In the genomic region with DNA sequence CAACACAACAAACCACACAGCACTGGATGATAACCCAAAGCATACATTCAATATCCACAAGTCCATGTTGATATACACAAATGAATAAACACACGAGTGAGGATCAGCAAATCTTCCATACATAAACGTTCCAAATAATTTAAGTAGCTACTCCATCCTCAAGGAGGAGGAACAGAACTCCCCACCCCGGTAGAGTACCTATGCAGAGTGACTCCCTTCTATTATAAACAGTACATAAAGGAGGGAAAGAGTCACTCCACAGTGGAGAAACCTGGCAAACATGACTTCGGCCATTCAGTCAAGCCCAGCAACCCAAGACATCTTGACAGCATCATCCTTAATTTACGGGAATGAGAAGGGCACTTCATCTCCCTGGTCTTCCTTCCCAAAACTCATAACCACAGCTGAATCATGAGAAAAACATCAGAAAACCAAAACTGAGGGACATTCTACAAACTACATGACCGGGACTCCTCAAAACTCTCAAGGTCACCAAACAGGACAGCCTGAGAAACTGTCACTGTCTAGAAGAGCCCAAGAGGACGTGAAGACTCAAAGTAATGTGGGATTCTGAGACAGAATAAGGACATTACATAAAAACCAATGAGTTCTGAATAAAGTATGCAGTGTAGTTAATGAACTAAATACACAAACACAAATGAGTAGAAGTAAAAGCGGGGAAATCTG, we compare ENCODE assay signal across 14 cellular contexts. TPM values are rescaled to one million over a fixed set of nuclear protein-coding genes. Genes with fewer than 3 reads are reported as not detected.
DNase-seq lines count a peak whose midpoint lies in the region; ATAC-seq and TF ChIP-seq lines count a peak whose summit lies in the region.
"Had no signal": no experiment of that assay in that cellular context is flagged by ENCODE, and none has a peak within 500 bp of the region (broad histone marks: within the 10 kb centered on the region; RNA-seq: fewer than 3 reads in every experiment).

No MANE protein-coding gene starts in this region.

- peaks cover 61% of the 10 kb centered on the region for H3K36me3 Mint-ChIP-seq in activated CD8-positive, alpha-beta T cell treated with anti-CD3 and anti-CD28 coated beads for 36 hours (ENCODE audit: low read depth)
- H3K36me3 Mint-ChIP-seq in activated CD8-positive, alpha-beta T cell treated with anti-CD3 and anti-CD28 coated beads, Interleukin-2, amount 10 ng/mL, durations not matched to agents 7 days and 5 days (ENCODE audit: low read depth), result peaks cover 43% of the 10 kb centered on the region
- peaks cover 20% of the 10 kb centered on the region for H3K36me3 Mint-ChIP-seq in stimulated activated memory B cell treated with anti-CD40 and anti-IgM and Interleukin-4, amounts not matched to agents 10 μg/mL and 1 μg/mL and 100 μg/mL, for 72 hours

- ATAC-seq in activated CD8-positive, alpha-beta T cell treated with anti-CD3 and anti-CD28 coated beads for 36 hours, result no peak
- no peak for ATAC-seq in activated CD8-positive, alpha-beta T cell treated with anti-CD3 and anti-CD28 coated beads, Interleukin-2, amount 10 ng/mL, durations not matched to agents 7 days and 5 days
- ATAC-seq in stimulated activated memory B cell treated with anti-CD40 and anti-IgM and Interleukin-4, amounts not matched to agents 10 μg/mL and 1 μg/mL and 100 μg/mL, for 72 hours, result no peak
- ATAC-seq in Right ventricle myocardium superior (ENCODE audit: poor library complexity), result no peak
- ATAC-seq: heart left ventricle, right cardiac atrium had no signal

- H3K27me3 ChIP-seq in SU-DHL-6 (ENCODE audit: low read length) (no peaks in the 10 kb centered on the region), esophagus squamous epithelium (no peaks in the 10 kb centered on the region), SJCRH30 (no peaks in the 10 kb centered on the region)
- H3K27me3 ChIP-seq: heart left ventricle had no signal

- DNase-seq in activated CD8-positive, alpha-beta T cell treated with anti-CD3 and anti-CD28 coated beads for 36 hours, result no peak
- no peak for DNase-seq in activated CD8-positive, alpha-beta T cell treated with anti-CD3 and anti-CD28 coated beads, Interleukin-2, amount 10 ng/mL, durations not matched to agents 7 days and 5 days
- no peak for DNase-seq in esophagus squamous epithelium (lab: John Stamatoyannopoulos, UW)
- no peak for DNase-seq in SJCRH30
- DNase-seq in Right ventricle myocardium superior, result no peak
- no peak for DNase-seq in RWPE1 (ENCODE audit: low spot score)
- DNase-seq: activated effector memory CD4-positive, alpha-beta T cell treated with Interleukin-2 at 50 U/mL for 16 hours; dermis blood vessel endothelial cell; heart left ventricle; NCI-H2107 had no signal

- TF ChIP-seq CTCF in activated CD8-positive, alpha-beta T cell treated with anti-CD3 and anti-CD28 coated beads for 36 hours (IDR thresholded peaks at IDR 0.05), result no peak
- TF ChIP-seq CTCF in SU-DHL-6 (IDR thresholded peaks at IDR 0.05; ENCODE audit: insufficient read depth, low read length, poor library complexity, severe bottlenecking) (no peak), esophagus squamous epithelium (IDR thresholded peaks at IDR 0.05) (no peak), RWPE1 (conservative IDR thresholded peaks at IDR 0.05; ENCODE audit: low read depth) (no peak)

- CTCF ChIA-PET in activated CD8-positive, alpha-beta T cell treated with anti-CD3 and anti-CD28 coated beads for 36 hours (lab: Charles Lee), result interaction anchor here (0.9 to 1.9 kb wide), 3 partner anchors 9 to 62 kb away, joined by 3 to 6 read pairs (median 5); no protein-coding TSS in a partner anchor
- CTCF ChIA-PET in activated CD8-positive, alpha-beta T cell treated with anti-CD3 and anti-CD28 coated beads, Interleukin-2, amount 10 ng/mL, durations not matched to agents 7 days and 5 days (lab: Charles Lee), result interaction anchor here (0.9 to 5.5 kb wide), 4 partner anchors 44 to 82 kb away, joined by 3 to 24 read pairs (median 3); no protein-coding TSS in a partner anchor
- CTCF ChIA-PET in RWPE1 (lab: Yijun Ruan, JAX), result no interaction called here

- H3K4me3 ChIP-seq in SU-DHL-6 (ENCODE audit: insufficient read depth, low read length, poor library complexity, severe bottlenecking), result peak overlapping the region; percentile 2
- no peak overlapping the region for H3K4me3 ChIP-seq in esophagus squamous epithelium
- no peak overlapping the region for H3K4me3 ChIP-seq in SJCRH30
- H3K4me3 ChIP-seq: lung had no signal

- H4K20me1 ChIP-seq in SU-DHL-6 (ENCODE audit: low read depth, low read length), result peaks cover 68% of the 10 kb centered on the region

- intact Hi-C loops in activated CD8-positive, alpha-beta T cell treated with anti-CD3 and anti-CD28 coated beads for 36 hours (cut with micrococcal nuclease), result no loop called here
- intact Hi-C loops in esophagus squamous epithelium (cut with DNase I) (no loop called here), Right ventricle myocardium superior (cut with DNase I) (no loop called here)

- no peak overlapping the region for H2AFZ ChIP-seq in SU-DHL-6 (ENCODE audit: low read depth, low read length, severe bottlenecking)

- H3K27ac ChIP-seq in SU-DHL-6 (ENCODE audit: low read depth, low read length), result 0 out of 2 replicates have a peak overlapping the region, but pooled peaks have one; percentile 5
- peak overlapping the region in 3 of 4 donors; percentile 21 to 46 (median 31) for H3K27ac ChIP-seq in esophagus squamous epithelium
- no peak overlapping the region for H3K27ac ChIP-seq in SJCRH30
- H3K27ac ChIP-seq in RWPE1, result no peak overlapping the region

- H3K4me3 Mint-ChIP-seq in activated CD8-positive, alpha-beta T cell treated with anti-CD3 and anti-CD28 coated beads for 36 hours, result no peak overlapping the region
- H3K4me3 Mint-ChIP-seq in activated CD8-positive, alpha-beta T cell treated with anti-CD3 and anti-CD28 coated beads, Interleukin-2, amount 10 ng/mL, durations not matched to agents 7 days and 5 days, result no peak overlapping the region
- no peak overlapping the region for H3K4me3 Mint-ChIP-seq in stimulated activated memory B cell treated with anti-CD40 and anti-IgM and Interleukin-4, amounts not matched to agents 10 μg/mL and 1 μg/mL and 100 μg/mL, for 72 hours

- H3K4me1 ChIP-seq in esophagus squamous epithelium, result peaks cover 35 to 90% (median 68%) of the 10 kb centered on the region in 3 donors
- peaks cover 41% of the 10 kb centered on the region for H3K4me1 ChIP-seq in SJCRH30

- WGBS in esophagus squamous epithelium, 2 donors, result 41% methylated on average over 8 of the region's 8 CpGs

- H3F3A ChIP-seq in SU-DHL-6 (ENCODE audit: insufficient read depth), result peaks cover 32% of the 10 kb centered on the region

- peaks cover 63% of the 10 kb centered on the region for H3K4me1 Mint-ChIP-seq in activated CD8-positive, alpha-beta T cell treated with anti-CD3 and anti-CD28 coated beads for 36 hours (ENCODE audit: low read depth)
- H3K4me1 Mint-ChIP-seq in activated CD8-positive, alpha-beta T cell treated with anti-CD3 and anti-CD28 coated beads, Interleukin-2, amount 10 ng/mL, durations not matched to agents 7 days and 5 days (ENCODE audit: low read depth), result peaks cover 72% of the 10 kb centered on the region
- peaks cover 85% of the 10 kb centered on the region for H3K4me1 Mint-ChIP-seq in stimulated activated memory B cell treated with anti-CD40 and anti-IgM and Interleukin-4, amounts not matched to agents 10 μg/mL and 1 μg/mL and 100 μg/mL, for 72 hours

- H3K9me3 ChIP-seq in SU-DHL-6 (ENCODE audit: insufficient read depth, low read length), result no peaks in the 10 kb centered on the region
- no peaks in the 10 kb centered on the region for H3K9me3 ChIP-seq in esophagus squamous epithelium
- no peaks in the 10 kb centered on the region for H3K9me3 ChIP-seq in SJCRH30 (replicated peaks)
- H3K9me3 ChIP-seq: heart left ventricle had no signal

- no peak overlapping the region; the same call in 1 of the 2 replicates for H3K9ac ChIP-seq in SU-DHL-6 (ENCODE audit: low read length)

- H3K9me3 Mint-ChIP-seq in activated CD8-positive, alpha-beta T cell treated with anti-CD3 and anti-CD28 coated beads for 36 hours, result no peaks in the 10 kb centered on the region
- H3K9me3 Mint-ChIP-seq in activated CD8-positive, alpha-beta T cell treated with anti-CD3 and anti-CD28 coated beads, Interleukin-2, amount 10 ng/mL, durations not matched to agents 7 days and 5 days (ENCODE audit: insufficient read depth), result no peaks in the 10 kb centered on the region
- H3K9me3 Mint-ChIP-seq in stimulated activated memory B cell treated with anti-CD40 and anti-IgM and Interleukin-4, amounts not matched to agents 10 μg/mL and 1 μg/mL and 100 μg/mL, for 72 hours, result no peaks in the 10 kb centered on the region

- POLR2A ChIA-PET in activated CD8-positive, alpha-beta T cell treated with anti-CD3 and anti-CD28 coated beads for 36 hours (lab: Charles Lee), result interaction anchor here (1.8 kb wide), 1 partner anchor 15 kb away, joined by 4 read pairs; no protein-coding TSS in a partner anchor
- POLR2A ChIA-PET in activated CD8-positive, alpha-beta T cell treated with anti-CD3 and anti-CD28 coated beads, Interleukin-2, amount 10 ng/mL, durations not matched to agents 7 days and 5 days (lab: Charles Lee), result no interaction called here
- POLR2A ChIA-PET in RWPE1 (lab: Yijun Ruan, JAX; ENCODE audit: low non-redundant PET), result no interaction called here

- H3K27me3 Mint-ChIP-seq in activated CD8-positive, alpha-beta T cell treated with anti-CD3 and anti-CD28 coated beads for 36 hours, result no peaks in the 10 kb centered on the region
- H3K27me3 Mint-ChIP-seq in activated CD8-positive, alpha-beta T cell treated with anti-CD3 and anti-CD28 coated beads, Interleukin-2, amount 10 ng/mL, durations not matched to agents 7 days and 5 days (ENCODE audit: low read depth), result no peaks in the 10 kb centered on the region
- H3K27me3 Mint-ChIP-seq in stimulated activated memory B cell treated with anti-CD40 and anti-IgM and Interleukin-4, amounts not matched to agents 10 μg/mL and 1 μg/mL and 100 μg/mL, for 72 hours, result no peaks in the 10 kb centered on the region

- peak overlapping the region; percentile 93 for H3K27ac Mint-ChIP-seq in activated CD8-positive, alpha-beta T cell treated with anti-CD3 and anti-CD28 coated beads for 36 hours
- no peak overlapping the region for H3K27ac Mint-ChIP-seq in activated CD8-positive, alpha-beta T cell treated with anti-CD3 and anti-CD28 coated beads, Interleukin-2, amount 10 ng/mL, durations not matched to agents 7 days and 5 days
- H3K27ac Mint-ChIP-seq in stimulated activated memory B cell treated with anti-CD40 and anti-IgM and Interleukin-4, amounts not matched to agents 10 μg/mL and 1 μg/mL and 100 μg/mL, for 72 hours, result peak overlapping the region; percentile 81

- H3K36me3 ChIP-seq in SU-DHL-6 (ENCODE audit: low read length) (peaks cover 16% of the 10 kb centered on the region), esophagus squamous epithelium (peaks cover 0 to 17% (median 0%) of the 10 kb centered on the region in 3 donors), SJCRH30 (peaks cover 78% of the 10 kb centered on the region)

- H3K79me2 ChIP-seq in SU-DHL-6 (ENCODE audit: insufficient read depth, low read length), result peaks cover 100% of the 10 kb centered on the region

- no peak for TF ChIP-seq POLR2A in esophagus squamous epithelium (IDR thresholded peaks at IDR 0.05)

- H3K9me2 ChIP-seq in SU-DHL-6 (replicated peaks; ENCODE audit: insufficient read depth, low read length), result no peaks in the 10 kb centered on the region

- peak overlapping the region; percentile 99 for H3K4me2 ChIP-seq in SU-DHL-6 (ENCODE audit: low read depth, low read length, poor library complexity, severe bottlenecking)

RNA-seq across cellular contexts. Expression of gene USP22, which starts 5.6 kb away (rescaled TPM):
- total RNA-seq in activated CD8-positive, alpha-beta T cell treated with anti-CD3 and anti-CD28 coated beads for 36 hours, result 100 to 1,000 TPM; 149 to 153 TPM
- total RNA-seq in activated CD8-positive, alpha-beta T cell treated with anti-CD3 and anti-CD28 coated beads, Interleukin-2, amount 10 ng/mL, durations not matched to agents 7 days and 5 days, result 100 to 1,000 TPM; 138 to 148 TPM
- 10 to 100 TPM; 61.7 to 91.2 (median 78.0) TPM for total RNA-seq in esophagus squamous epithelium
- 621 and 662 TPM in 2 replicates for total RNA-seq in SJCRH30 (2014; rRNA removed; shearing (Covaris generic))
- 139 TPM for total RNA-seq in Right ventricle myocardium superior

Comparison
In these comparisons a context has a peak if more than half of its experiments do, and no peak if none do; other contexts are left out.
1. H3K27ac ChIP-seq: peak in SU-DHL-6 (single experiment) and esophagus squamous epithelium (3 of 4); none in SJCRH30 (single experiment) and RWPE1 (single experiment).